ENCODE assay signal across 10 cellular contexts in genomic region chr16:16062023-16062932, GRCh38.
DNase-seq lines count a peak whose midpoint lies in the region; ATAC-seq and TF ChIP-seq lines count a peak whose summit lies in the region.
"Had no signal": no experiment of that assay in that cellular context is flagged by ENCODE, and none has a peak within 500 bp of the region (broad histone marks: within the 10 kb centered on the region; RNA-seq: fewer than 3 reads in every experiment).

No MANE protein-coding gene starts in this region.

- no peak for DNase-seq in activated T-cell treated with anti-CD3 and anti-CD28 coated beads, Interleukin-2, amount 50 U/mL, for 24 hours
- DNase-seq in activated T-cell treated with anti-CD3 and anti-CD28 coated beads for 4 hours (no peak), RPMI8226 (peak; percentile 12), esophagus squamous epithelium (lab: John Stamatoyannopoulos, UW) (no peak), dedifferentiated amniotic fluid mesenchymal stem cell (ENCODE audit: extremely low spot score) (no peak), COLO668 (lab: John Stamatoyannopoulos, UW; ENCODE audit: unreplicated experiment) (no peak)
- no peak for DNase-seq in stimulated activated naive CD8-positive, alpha-beta T cell treated with anti-CD3 and anti-CD28 coated beads, Interleukin-15, amount 100 ng/mL, for 72 hours
- DNase-seq: C1 segment of cervical spinal cord, midbrain had no signal

- H3K4me1 ChIP-seq in esophagus squamous epithelium, result peaks cover 0 to 6% (median 0%) of the 10 kb centered on the region in 3 donors

- H3K27ac Mint-ChIP-seq in activated T-cell treated with anti-CD3 and anti-CD28 coated beads, Interleukin-2, amount 50 U/mL, for 24 hours, result peak overlapping the region; percentile 76
- H3K27ac Mint-ChIP-seq in stimulated activated naive CD8-positive, alpha-beta T cell treated with anti-CD3 and anti-CD28 coated beads, Interleukin-15, amount 100 ng/mL, for 72 hours, result peak overlapping the region in 1 of 2 donors; percentile 59

- H3K4me3 ChIP-seq in esophagus squamous epithelium, result no peak overlapping the region

- peak overlapping the region; percentile 9 to 59 (median 56) for H3K27ac ChIP-seq in esophagus squamous epithelium

- intact Hi-C loops in esophagus squamous epithelium (cut with DNase I), result no loop called here

- 66 to 71% methylated on average over 15 to 16 of the region's 16 CpGs for WGBS in esophagus squamous epithelium, 2 donors

- no peak for TF ChIP-seq POLR2A in esophagus squamous epithelium (IDR thresholded peaks at IDR 0.05)

- H3K9me3 Mint-ChIP-seq in activated T-cell treated with anti-CD3 and anti-CD28 coated beads, Interleukin-2, amount 50 U/mL, for 24 hours, result no peaks in the 10 kb centered on the region
- H3K9me3 Mint-ChIP-seq in stimulated activated naive CD8-positive, alpha-beta T cell treated with anti-CD3 and anti-CD28 coated beads, Interleukin-15, amount 100 ng/mL, for 72 hours, result no peaks in the 10 kb centered on the region

- ATAC-seq in stimulated activated naive CD8-positive, alpha-beta T cell treated with anti-CD3 and anti-CD28 coated beads, Interleukin-15, amount 100 ng/mL, for 72 hours, result peak; percentile 28
- ATAC-seq in HG03045 (IDR thresholded peaks at IDR 0.05; ENCODE audit: unreplicated experiment), result no peak

- no peaks in the 10 kb centered on the region for H3K9me3 ChIP-seq in esophagus squamous epithelium

- H3K36me3 ChIP-seq in esophagus squamous epithelium, result peaks cover 0 to 95% (median 5%) of the 10 kb centered on the region in 3 donors

- no peaks in the 10 kb centered on the region for H3K27me3 Mint-ChIP-seq in activated T-cell treated with anti-CD3 and anti-CD28 coated beads, Interleukin-2, amount 50 U/mL, for 24 hours
- H3K27me3 Mint-ChIP-seq in stimulated activated naive CD8-positive, alpha-beta T cell treated with anti-CD3 and anti-CD28 coated beads, Interleukin-15, amount 100 ng/mL, for 72 hours, result no peaks in the 10 kb centered on the region

- TF ChIP-seq CTCF in esophagus squamous epithelium (IDR thresholded peaks at IDR 0.05), result peak in 1 of 6 experiments; percentile 9

- H3K4me1 Mint-ChIP-seq in activated T-cell treated with anti-CD3 and anti-CD28 coated beads, Interleukin-2, amount 50 U/mL, for 24 hours (ENCODE audit: low read depth), result peaks cover 28% of the 10 kb centered on the region
- peaks cover 29% of the 10 kb centered on the region for H3K4me1 Mint-ChIP-seq in stimulated activated naive CD8-positive, alpha-beta T cell treated with anti-CD3 and anti-CD28 coated beads, Interleukin-15, amount 100 ng/mL, for 72 hours

- H3K27me3 ChIP-seq in esophagus squamous epithelium, result no peaks in the 10 kb centered on the region

- no peak overlapping the region for H3K4me3 Mint-ChIP-seq in activated T-cell treated with anti-CD3 and anti-CD28 coated beads, Interleukin-2, amount 50 U/mL, for 24 hours
- no peak overlapping the region for H3K4me3 Mint-ChIP-seq in stimulated activated naive CD8-positive, alpha-beta T cell treated with anti-CD3 and anti-CD28 coated beads, Interleukin-15, amount 100 ng/mL, for 72 hours

- H3K36me3 Mint-ChIP-seq in activated T-cell treated with anti-CD3 and anti-CD28 coated beads, Interleukin-2, amount 50 U/mL, for 24 hours (ENCODE audit: low read depth), result peaks cover 91% of the 10 kb centered on the region
